Comparison of ENCODE assay signal across 1 cellular context in the genomic region with DNA sequence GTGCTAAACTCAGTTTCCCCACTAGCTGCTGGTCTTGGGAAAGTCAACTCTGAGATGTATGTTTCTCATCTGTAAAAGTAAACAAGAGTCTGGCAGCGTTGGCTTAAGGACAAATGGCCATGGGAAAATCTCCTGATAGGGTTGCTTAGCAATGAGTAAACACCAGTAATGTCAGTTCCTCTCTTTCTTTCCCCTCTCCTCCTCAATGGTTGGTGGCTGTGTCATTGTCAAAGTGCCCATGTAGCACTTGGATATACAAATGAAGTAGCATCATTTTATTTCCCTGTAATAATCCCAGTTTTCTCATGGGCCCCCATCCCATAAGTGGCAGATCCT.
TF ChIP-seq lines count a peak whose summit lies in the region.

No MANE protein-coding gene starts in this region.

TF ChIP-seq in endothelial cell of umbilical vein, 7 proteins besides CTCF, POLR2A, EP300 and RAD21 (continued from another document):
- TF ChIP-seq, protein P1, sequence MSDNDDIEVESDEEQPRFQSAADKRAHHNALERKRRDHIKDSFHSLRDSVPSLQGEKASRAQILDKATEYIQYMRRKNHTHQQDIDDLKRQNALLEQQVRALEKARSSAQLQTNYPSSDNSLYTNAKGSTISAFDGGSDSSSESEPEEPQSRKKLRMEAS (IDR thresholded peaks at IDR 0.05; ENCODE audit: insufficient read depth, insufficient read length) = no peak
- TF ChIP-seq POLR2AphosphoS5 (IDR thresholded peaks at IDR 0.05; ENCODE audit: insufficient read depth, low read depth, low read length) = no peak
